20 cellular contexts compared by ENCODE assay signal in genomic region chr22:32005453-32005852, GRCh38. TPM values are rescaled to one million over a fixed set of nuclear protein-coding genes. Genes with fewer than 3 reads are reported as not detected.
DNase-seq lines count a peak whose midpoint lies in the region; ATAC-seq and TF ChIP-seq lines count a peak whose summit lies in the region.
"Had no signal": no experiment of that assay in that cellular context is flagged by ENCODE, and none has a peak within 500 bp of the region (broad histone marks: within the 10 kb centered on the region; RNA-seq: fewer than 3 reads in every experiment).

No MANE protein-coding gene starts in this region.

- CTCF ChIA-PET in PC-3 (lab: Charles Lee) = no interaction called here

- H3K9me3 ChIP-seq in PC-3 (ENCODE audit: low read length) (no peaks in the 10 kb centered on the region), mucosa of descending colon (no peaks in the 10 kb centered on the region)
- H3K9me3 ChIP-seq: psoas muscle had no signal

- peak; percentile 58 for ATAC-seq in PC-3
- ATAC-seq in mucosa of descending colon = peak; percentile 91
- no peak for ATAC-seq in esophagus mucosa
- ATAC-seq in GM18519 (IDR thresholded peaks at IDR 0.05; ENCODE audit: low FRiP score, unreplicated experiment) = no peak
- ATAC-seq: activated CD4-positive, CD25-positive, alpha-beta regulatory T cell treated with anti-CD3 and anti-CD28 coated beads, Interleukin-2, amount 50 U/mL, for 24 hours; naive thymus-derived CD8-positive, alpha-beta T cell; psoas muscle had no signal

- no peaks in the 10 kb centered on the region for H4K20me1 ChIP-seq in PC-3 (ENCODE audit: low read length)
- H4K20me1 ChIP-seq: BLaER1 treated with 17β-estradiol and CSF1 and Interleukin-3, amounts not matched to agents 10 nM and 100 nM had no signal

- intact Hi-C loops in PC-3 (cut with micrococcal nuclease) = no loop called here
- intact Hi-C loops in mucosa of descending colon (cut with DNase I, micrococcal nuclease) = no loop called here

- H3K4me3 ChIP-seq in PC-3 (ENCODE audit: low read length) (no peak overlapping the region), mucosa of descending colon (no peak overlapping the region)
- H3K4me3 ChIP-seq: BLaER1 treated with 17β-estradiol and CSF1 and Interleukin-3, amounts not matched to agents 10 nM and 100 nM; left ventricle myocardium inferior; psoas muscle had no signal

- no peaks in the 10 kb centered on the region for H3F3A ChIP-seq in PC-3 (ENCODE audit: low read length, unreplicated experiment)

- no peaks in the 10 kb centered on the region for H3K27me3 ChIP-seq in PC-3 (ENCODE audit: low read length)
- H3K27me3 ChIP-seq: BLaER1 treated with 17β-estradiol and CSF1 and Interleukin-3, amounts not matched to agents 10 nM and 100 nM had no signal

- H3K79me2 ChIP-seq in PC-3 (ENCODE audit: low read length) = no peaks in the 10 kb centered on the region

- no peaks in the 10 kb centered on the region for H3K9me2 ChIP-seq in PC-3 (replicated peaks; ENCODE audit: low read length)

- H3K4me2 ChIP-seq in PC-3 (ENCODE audit: low read length) = no peak overlapping the region
- H3K4me2 ChIP-seq: BLaER1 treated with 17β-estradiol and CSF1 and Interleukin-3, amounts not matched to agents 10 nM and 100 nM had no signal

- H3K36me3 ChIP-seq in PC-3 (ENCODE audit: low read depth, low read length) (no peaks in the 10 kb centered on the region), mucosa of descending colon (ENCODE audit: low read depth) (no peaks in the 10 kb centered on the region)
- H3K36me3 ChIP-seq: BLaER1 treated with 17β-estradiol and CSF1 and Interleukin-3, amounts not matched to agents 10 nM and 100 nM; left ventricle myocardium inferior had no signal

- BruUV-seq in PC-3 (replicated peaks; lab: Mats Ljungman, UMichigan) = no TSS peak

- H3K27ac ChIP-seq in PC-3 (ENCODE audit: low read length) = peak overlapping the region; percentile 37; the same call in 1 of the 2 replicates
- peak overlapping the region; percentile 37 for H3K27ac ChIP-seq in epithelial cell of prostate
- H3K27ac ChIP-seq: BLaER1 treated with 17β-estradiol and CSF1 and Interleukin-3, amounts not matched to agents 10 nM and 100 nM; left ventricle myocardium inferior; psoas muscle had no signal

- peaks cover 8% of the 10 kb centered on the region for H3K4me1 ChIP-seq in PC-3 (ENCODE audit: insufficient read depth, low read length)
- H3K4me1 ChIP-seq in mucosa of descending colon (ENCODE audit: low read depth) = no peaks in the 10 kb centered on the region
- H3K4me1 ChIP-seq: BLaER1 treated with 17β-estradiol and CSF1 and Interleukin-3, amounts not matched to agents 10 nM and 100 nM; left ventricle myocardium inferior; psoas muscle had no signal

- DNase-seq in ELF-1 (ENCODE audit: low read depth, low spot score) = peak; percentile 10
- peak; percentile 66 for DNase-seq in PC-3
- peak; percentile 64 for DNase-seq in epithelial cell of prostate (ENCODE audit: low read depth, low spot score)
- DNase-seq in mucosa of descending colon = no peak
- DNase-seq in anterior cingulate cortex (lab: John Stamatoyannopoulos, UW) = no peak
- DNase-seq in NCI-H2196 (lab: John Stamatoyannopoulos, UW; ENCODE audit: unreplicated experiment) = no peak
- DNase-seq: activated naive CD4-positive, alpha-beta T cell treated with anti-CD3 and anti-CD28 coated beads for 36 hours; central memory CD4-positive, alpha-beta T cell; head of caudate nucleus; left ventricle myocardium inferior; naive thymus-derived CD8-positive, alpha-beta T cell; NCI-H146; NCI-H510A treated with DMSO at 0.1 percent for 48 hours; psoas muscle; T-helper 1 cell had no signal

- TF ChIP-seq CTCF in PC-3 (conservative IDR thresholded peaks at IDR 0.05; ENCODE audit: low read depth, low read length) (no peak), mucosa of descending colon (IDR thresholded peaks at IDR 0.05) (no peak)

- POLR2A ChIA-PET in PC-3 (lab: Charles Lee; ENCODE audit: unreplicated experiment) = no interaction called here

- no peak overlapping the region for H3K9ac ChIP-seq in PC-3 (ENCODE audit: low read length)
- H3K9ac ChIP-seq: BLaER1 treated with 17β-estradiol and CSF1 and Interleukin-3, amounts not matched to agents 10 nM and 100 nM had no signal

- H2AFZ ChIP-seq in PC-3 (ENCODE audit: low read length) = no peak overlapping the region

RNA-seq across cellular contexts. Expression of gene SLC5A1, which starts 37.6 kb away (rescaled TPM):
- total RNA-seq in PC-3 (2014; rRNA removed) (0.12 TPM in 1 of 2 replicates, not detected in the other), mucosa of descending colon (100 to 1,000 TPM in 1 of 3 donors, 10 to 100 TPM in 2; 25.8 to 105 (median 27.9) TPM), esophagus mucosa (8.1 TPM)
- total RNA-seq: activated naive CD4-positive, alpha-beta T cell treated with anti-CD3 and anti-CD28 coated beads for 36 hours; naive thymus-derived CD8-positive, alpha-beta T cell; temporal lobe had no signal

Comparison
In these comparisons a context has a peak if more than half of its experiments do, and no peak if none do; other contexts are left out.
1. DNase-seq: peak in ELF-1 (single experiment), PC-3 (single experiment) and epithelial cell of prostate (single experiment); none in mucosa of descending colon (0 of 3), anterior cingulate cortex (0 of 58) and NCI-H2196 (single experiment).
2. ATAC-seq: peak in PC-3 (single experiment) and mucosa of descending colon (single experiment); none in esophagus mucosa (single experiment) and GM18519 (single experiment).